In genomic region chr16:51987519-51987918, GRCh38 we compare ENCODE assay signal across 34 cellular contexts.
"Had no signal": no experiment of that assay in that cellular context is flagged by ENCODE, and none has a peak within 500 bp of the region (broad histone marks: within the 10 kb centered on the region; RNA-seq: fewer than 3 reads in every experiment).

No MANE protein-coding gene starts in this region.

- H3K4me3 ChIP-seq: MG63 had no signal

- H3K27me3 ChIP-seq: MG63 had no signal

- H3K9me3 ChIP-seq: MG63 had no signal

- DNase-seq: Karpas-422, Kasumi-1, MG63, MM.1S, MV-4-11, NCI-H1048, NCI-H1092, NCI-H1092 treated with DMSO at 0.1 percent for 48 hours, NCI-H1105, NCI-H1105 treated with DMSO at 0.1 percent for 48 hours, NCI-H1417, NCI-H1417 treated with DMSO at 0.1 percent for 48 hours, NCI-H1436, NCI-H1436 treated with DMSO at 0.1 percent for 48 hours, NCI-H146, NCI-H1694, NCI-H1694 treated with DMSO at 0.1 percent for 48 hours, NCI-H187, NCI-H187 treated with DMSO at 0.1 percent for 48 hours, NCI-H1930, NCI-H2029, NCI-H2029 treated with DMSO at 0.1 percent for 48 hours, NCI-H2081, NCI-H2081 treated with DMSO at 0.1 percent for 48 hours, NCI-H2107, NCI-H2171, NCI-H2171 treated with DMSO at 0.1 percent for 48 hours, NCI-H2227 treated with DMSO at 0.1 percent for 48 hours, NCI-H226, NCI-H345, NCI-H446, NCI-H446 treated with DMSO at 0.1 percent for 48 hours, NCI-H510A, NCI-H510A treated with DMSO at 0.1 percent for 48 hours had no signal

- H3K36me3 ChIP-seq: MG63 had no signal
